Comparison of ENCODE assay signal across 9 cellular contexts in genomic region chr12:104478396-104479140, GRCh38. TPM values are rescaled to one million over a fixed set of nuclear protein-coding genes. Genes with fewer than 3 reads are reported as not detected.
DNase-seq lines count a peak whose midpoint lies in the region; ATAC-seq, FAIRE-seq and TF ChIP-seq lines count a peak whose summit lies in the region.
"Had no signal": no experiment of that assay in that cellular context is flagged by ENCODE, and none has a peak within 500 bp of the region (broad histone marks: within the 10 kb centered on the region; RNA-seq: fewer than 3 reads in every experiment).

No MANE protein-coding gene starts in this region.

- H3K27me3 ChIP-seq in MM.1S (replicated peaks; ENCODE audit: insufficient read depth, low read length) (no peaks in the 10 kb centered on the region), astrocyte (ENCODE audit: insufficient read depth, low read length) (no peaks in the 10 kb centered on the region), spleen (replicated peaks in 1 of 7) (no peaks in the 10 kb centered on the region), suprapubic skin (no peaks in the 10 kb centered on the region)

- ATAC-seq in GM18508 (IDR thresholded peaks at IDR 0.05; ENCODE audit: insufficient read depth, unreplicated experiment) (peak; percentile 89), GM21786 (IDR thresholded peaks at IDR 0.05; ENCODE audit: unreplicated experiment) (peak; percentile 85)

- H3K79me2 ChIP-seq in MM.1S (ENCODE audit: low read length) (peaks cover 72% of the 10 kb centered on the region), astrocyte (ENCODE audit: insufficient read depth, low read length) (peaks cover 71% of the 10 kb centered on the region)

- H3K27ac Mint-ChIP-seq in astrocyte (ENCODE audit: unreplicated experiment) = peak overlapping the region; percentile 80

- H3K4me1 Mint-ChIP-seq in astrocyte (ENCODE audit: low read depth, unreplicated experiment) = peaks cover 24% of the 10 kb centered on the region

- 19 to 31% (median 23%) methylated on average over 8 of the region's 8 CpGs for WGBS in spleen, 5 donors
- 71% methylated on average over 8 of the region's 8 CpGs for WGBS in suprapubic skin
- WGBS in lower leg skin, 2 donors = 72 to 77% methylated on average over 8 of the region's 8 CpGs

- TF ChIP-seq EP300 in suprapubic skin (IDR thresholded peaks at IDR 0.05) = no peak

- H3F3A ChIP-seq in MM.1S (ENCODE audit: insufficient read depth, low read length) = peaks cover 15% of the 10 kb centered on the region

- peak overlapping the region; percentile 29 for H3K4me3 Mint-ChIP-seq in astrocyte (ENCODE audit: unreplicated experiment)

- H3K4me2 ChIP-seq in MM.1S (ENCODE audit: low read depth, low read length) (peak overlapping the region; percentile 93), astrocyte (ENCODE audit: low read length) (peak overlapping the region; percentile 50)

- intact Hi-C loops in spleen (cut with DNase I; ENCODE audit: low total_unique reads) (no loop called here), lower leg skin (cut with DNase I; ENCODE audit: low total_unique reads) (no loop called here)

- TF ChIP-seq POLR2A in spleen (IDR thresholded peaks at IDR 0.05) = peak in 1 of 3 donors; percentile 24
- no peak for TF ChIP-seq POLR2A in suprapubic skin (IDR thresholded peaks at IDR 0.05)
- TF ChIP-seq POLR2A in lower leg skin (IDR thresholded peaks at IDR 0.05) = no peak

- H3K4me1 ChIP-seq in MM.1S (ENCODE audit: low read length) (peaks cover 39% of the 10 kb centered on the region), astrocyte (ENCODE audit: insufficient read depth, low read length) (peaks cover 18% of the 10 kb centered on the region), spleen (peaks cover 60 to 98% (median 91%) of the 10 kb centered on the region in 6 donors), suprapubic skin (no peaks in the 10 kb centered on the region)

- DNase-seq in MM.1S (peak; percentile 86), astrocyte (ENCODE audit: low read depth) (no peak), spleen (peak; percentile 83), NCI-H128 (lab: John Stamatoyannopoulos, UW; ENCODE audit: unreplicated experiment) (no peak), suprapubic skin (ENCODE audit: low spot score in 2 of 2) (no peak), lower leg skin (ENCODE audit: low spot score in 2 of 2) (no peak)

- H2AFZ ChIP-seq in MM.1S (ENCODE audit: low read length) (peak overlapping the region; percentile 14; the same call in 1 of the 2 replicates), astrocyte (ENCODE audit: low read depth, low read length) (no peak overlapping the region)

- peak overlapping the region; percentile 71 for H3K27ac ChIP-seq in MM.1S (ENCODE audit: low read length)
- H3K27ac ChIP-seq in astrocyte (ENCODE audit: low read depth, low read length) = peak overlapping the region; percentile 14
- peak overlapping the region; percentile 64 to 86 (median 78) for H3K27ac ChIP-seq in spleen
- no peak overlapping the region for H3K27ac ChIP-seq in suprapubic skin
- H3K27ac ChIP-seq: epithelial cell of prostate had no signal

- no peaks in the 10 kb centered on the region for H3K27me3 Mint-ChIP-seq in astrocyte (ENCODE audit: low read depth, unreplicated experiment)

- no peak for TF ChIP-seq CTCF in MM.1S (IDR thresholded peaks at IDR 0.05; ENCODE audit: low read length)
- TF ChIP-seq CTCF in astrocyte (IDR thresholded peaks at IDR 0.05; ENCODE audit: insufficient read depth, low read depth, low read length) = no peak
- TF ChIP-seq CTCF in spleen (IDR thresholded peaks at IDR 0.05 in 8 of 11, conservative IDR thresholded peaks at IDR 0.05 in 3 of 11) = no peak
- no peak for TF ChIP-seq CTCF in suprapubic skin (IDR thresholded peaks at IDR 0.05)
- TF ChIP-seq CTCF in lower leg skin (IDR thresholded peaks at IDR 0.05) = no peak

- H3K9me3 Mint-ChIP-seq in astrocyte (ENCODE audit: unreplicated experiment) = peaks cover 7% of the 10 kb centered on the region

- H4K20me1 ChIP-seq in MM.1S (ENCODE audit: insufficient read depth, low read length) = no peaks in the 10 kb centered on the region
- no peaks in the 10 kb centered on the region for H4K20me1 ChIP-seq in astrocyte (ENCODE audit: insufficient read depth, low read length)

- FAIRE-seq in astrocyte (lab: Jason Lieb, UNC) = no peak

- no peaks in the 10 kb centered on the region for H3K9me2 ChIP-seq in MM.1S (replicated peaks; ENCODE audit: insufficient read depth, low read length)

- no peaks in the 10 kb centered on the region for H3K36me3 ChIP-seq in MM.1S (replicated peaks; ENCODE audit: insufficient read depth, low read length)
- no peaks in the 10 kb centered on the region for H3K36me3 ChIP-seq in astrocyte (ENCODE audit: insufficient read depth, low read length)
- peaks cover 0 to 8% (median 0%) of the 10 kb centered on the region in 6 donors for H3K36me3 ChIP-seq in spleen
- no peaks in the 10 kb centered on the region for H3K36me3 ChIP-seq in suprapubic skin

- H3K4me3 ChIP-seq in MM.1S (ENCODE audit: low read length) (peak overlapping the region; percentile 53), astrocyte (ENCODE audit: insufficient read depth, low read depth, low read length) (no peak overlapping the region), spleen (peak overlapping the region in 6 of 8 donors; percentile 8 to 60 (median 28)), suprapubic skin (no peak overlapping the region), lower leg skin (ENCODE audit: low read depth, poor library complexity, severe bottlenecking) (no peak overlapping the region)

- peaks cover 19% of the 10 kb centered on the region for H3K36me3 Mint-ChIP-seq in astrocyte (ENCODE audit: low read depth, unreplicated experiment)

- H3K9me3 ChIP-seq in MM.1S (replicated peaks; ENCODE audit: insufficient read depth, low read length) = no peaks in the 10 kb centered on the region
- no peaks in the 10 kb centered on the region for H3K9me3 ChIP-seq in astrocyte (ENCODE audit: insufficient read depth, low read depth, low read length)
- H3K9me3 ChIP-seq in spleen = no peaks in the 10 kb centered on the region
- peaks cover 4% of the 10 kb centered on the region for H3K9me3 ChIP-seq in suprapubic skin

- peak overlapping the region; percentile 43; the same call in 1 of the 2 replicates for H3K9ac ChIP-seq in MM.1S (ENCODE audit: low read length)
- no peak overlapping the region for H3K9ac ChIP-seq in astrocyte (ENCODE audit: low read length)

RNA-seq across cellular contexts. Expression of gene CHST11, which starts 21.8 kb away (rescaled TPM):
- total RNA-seq in astrocyte (30.0 and 30.2 TPM in 2 replicates), spleen (10 to 100 TPM; 45.0 to 65.1 (median 56.1) TPM), suprapubic skin (1 to 10 TPM; 1.8 to 5.8 (median 3.8) TPM), lower leg skin (1 to 10 TPM; 2.1 to 7.3 (median 4.9) TPM)
- 1 to 10 TPM; 5.2 to 6.1 (median 5.8) TPM for polyA plus RNA-seq in spleen

Comparison
In these comparisons a context has a peak if more than half of its experiments do, and no peak if none do; other contexts are left out.
1. DNase-seq: peak in MM.1S (single experiment) and spleen (single experiment); none in astrocyte (single experiment), NCI-H128 (single experiment), suprapubic skin (0 of 2) and lower leg skin (0 of 2).
2. H3K4me3 ChIP-seq: peak in MM.1S (single experiment) and spleen (6 of 8); none in astrocyte (single experiment), suprapubic skin (single experiment) and lower leg skin (single experiment).